Comparison of ENCODE assay signal across 1 cellular context in the genomic region with DNA sequence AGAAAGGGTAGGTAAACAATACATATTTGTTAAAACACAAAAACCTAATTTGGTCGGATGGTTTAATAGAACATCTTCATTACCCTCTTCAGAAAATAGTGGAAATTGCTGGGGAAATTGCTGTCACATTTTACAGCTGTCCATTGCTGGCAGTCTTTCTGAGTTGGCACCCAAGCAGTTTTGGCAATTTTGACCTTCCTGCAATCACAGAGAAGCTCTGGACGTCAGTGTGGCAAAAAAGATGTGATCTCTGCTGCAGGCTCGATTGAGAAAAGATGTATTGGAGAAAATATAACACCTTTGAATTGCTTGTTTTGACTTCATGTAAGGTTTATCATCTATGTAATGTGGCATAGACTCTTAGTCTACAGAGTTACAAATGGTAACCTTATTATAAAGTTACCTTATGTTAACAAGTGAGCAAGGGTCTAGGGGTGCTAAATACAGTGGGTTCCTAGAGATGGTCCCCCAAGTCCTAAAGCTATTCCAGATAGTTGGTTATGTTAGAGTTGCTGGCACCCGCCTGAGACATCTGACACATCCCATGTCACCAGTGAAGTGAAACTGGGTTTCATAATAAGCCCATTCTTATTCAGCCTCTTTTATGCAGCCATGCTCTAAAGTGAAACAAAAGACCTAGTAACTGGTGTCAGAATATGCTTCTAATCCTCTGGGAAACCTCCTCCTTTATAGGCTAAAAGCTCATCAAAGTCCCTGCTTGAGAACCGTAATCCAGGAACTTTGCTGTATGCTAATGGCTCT.
TF ChIP-seq lines count a peak whose summit lies in the region.

No MANE protein-coding gene starts in this region.

TF ChIP-seq in IMR-90, 13 proteins besides CTCF, POLR2A, EP300 and RAD21 (continued from another document):
- TF ChIP-seq SMC3 (IDR thresholded peaks at IDR 0.05; ENCODE audit: low read depth, low read length) (no peak), MAZ (IDR thresholded peaks at IDR 0.05; ENCODE audit: borderline replicate concordance, low read depth, low read length) (no peak), BHLHE40 (IDR thresholded peaks at IDR 0.05; ENCODE audit: low read depth, low read length) (no peak), MAFK (IDR thresholded peaks at IDR 0.05; ENCODE audit: low read depth, low read length) (no peak)
- TF ChIP-seq, protein P1, sequence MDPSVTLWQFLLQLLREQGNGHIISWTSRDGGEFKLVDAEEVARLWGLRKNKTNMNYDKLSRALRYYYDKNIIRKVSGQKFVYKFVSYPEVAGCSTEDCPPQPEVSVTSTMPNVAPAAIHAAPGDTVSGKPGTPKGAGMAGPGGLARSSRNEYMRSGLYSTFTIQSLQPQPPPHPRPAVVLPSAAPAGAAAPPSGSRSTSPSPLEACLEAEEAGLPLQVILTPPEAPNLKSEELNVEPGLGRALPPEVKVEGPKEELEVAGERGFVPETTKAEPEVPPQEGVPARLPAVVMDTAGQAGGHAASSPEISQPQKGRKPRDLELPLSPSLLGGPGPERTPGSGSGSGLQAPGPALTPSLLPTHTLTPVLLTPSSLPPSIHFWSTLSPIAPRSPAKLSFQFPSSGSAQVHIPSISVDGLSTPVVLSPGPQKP (IDR thresholded peaks at IDR 0.05; ENCODE audit: borderline replicate concordance, low read depth, low read length), result no peak
